ENCODE assay signal across 32 cellular contexts in genomic region chr11:92794783-92795182, GRCh38.
"Had no signal": no experiment of that assay in that cellular context is flagged by ENCODE, and none has a peak within 500 bp of the region (broad histone marks: within the 10 kb centered on the region; RNA-seq: fewer than 3 reads in every experiment).

No MANE protein-coding gene starts in this region.

- H3K4me3 ChIP-seq: ovary, psoas muscle, skin epidermis, smooth muscle cell, spleen, suprapubic skin, testis, tibial artery, transverse colon, upper lobe of right lung, uterus had no signal

- H3K4me1 ChIP-seq: parathyroid adenoma, psoas muscle, spleen, suprapubic skin, testis, tibial artery, transverse colon, upper lobe of right lung, uterus had no signal

- H3K9ac ChIP-seq: parathyroid adenoma had no signal

- H3K4me2 ChIP-seq: smooth muscle cell had no signal

- H3K9me3 ChIP-seq: ovary, psoas muscle, suprapubic skin, testis, tibial artery, transverse colon, upper lobe of right lung, uterus had no signal

- H2AFZ ChIP-seq: parathyroid adenoma had no signal

- ATAC-seq: naive thymus-derived CD4-positive, alpha-beta T cell; natural killer cell; psoas muscle; right cardiac atrium; sciatic nerve; stimulated activated memory B cell treated with anti-CD40 and anti-IgM and Interleukin-4, amounts not matched to agents 10 μg/mL and 1 μg/mL and 100 μg/mL, for 72 hours; stimulated activated naive CD8-positive, alpha-beta T cell treated with anti-CD3 and anti-CD28 coated beads, Interleukin-15, amount 100 ng/mL, for 72 hours; stimulated activated naive CD8-positive, alpha-beta T cell treated with anti-CD3 and anti-CD28 coated beads, Interleukin-15, Interleukin-2, amounts not matched to agents 100 U/mL and 50 U/mL, for 24 hours; upper lobe of right lung had no signal

- H3K27me3 Mint-ChIP-seq: progenitor cell of endocrine pancreas; stimulated activated memory B cell treated with anti-CD40 and anti-IgM and Interleukin-4, amounts not matched to agents 10 μg/mL and 1 μg/mL and 100 μg/mL, for 72 hours; stimulated activated naive CD8-positive, alpha-beta T cell treated with anti-CD3 and anti-CD28 coated beads, Interleukin-15, amount 100 ng/mL, for 72 hours; type B pancreatic cell had no signal

- H3K36me3 Mint-ChIP-seq: naive thymus-derived CD4-positive, alpha-beta T cell; natural killer cell; stimulated activated memory B cell treated with anti-CD40 and anti-IgM and Interleukin-4, amounts not matched to agents 10 μg/mL and 1 μg/mL and 100 μg/mL, for 72 hours had no signal

- H3K36me3 ChIP-seq: ovary, spleen, suprapubic skin, transverse colon, upper lobe of right lung, uterus had no signal

- H3K27ac Mint-ChIP-seq: naive thymus-derived CD4-positive, alpha-beta T cell; natural killer cell; progenitor cell of endocrine pancreas; stimulated activated memory B cell treated with anti-CD40 and anti-IgM and Interleukin-4, amounts not matched to agents 10 μg/mL and 1 μg/mL and 100 μg/mL, for 72 hours; stimulated activated naive CD8-positive, alpha-beta T cell treated with anti-CD3 and anti-CD28 coated beads, Interleukin-15, amount 100 ng/mL, for 72 hours; type B pancreatic cell had no signal

- DNase-seq: naive thymus-derived CD4-positive, alpha-beta T cell; natural killer cell; occipital lobe; ovary; posterior cingulate gyrus; psoas muscle; right cardiac atrium; spleen; stimulated activated CD4-positive, alpha-beta T cell treated with anti-CD3 and anti-CD28 coated beads, Interleukin-12 subunit alpha, Interleukin-12 subunit beta, amount 100 ng/mL, for 4 hours; stimulated activated CD4-positive, alpha-beta T cell treated with anti-CD3 and anti-CD28 coated beads, Interleukin-1b, Interleukin-23, amount 100 ng/mL, for 48 hours; stimulated activated CD4-positive, alpha-beta T cell treated with anti-CD3 and anti-CD28 coated beads, Interleukin-4, amount 100 ng/mL, for 1 hour; stimulated activated CD4-positive, alpha-beta T cell treated with anti-CD3 and anti-CD28 coated beads, Interleukin-4, amount 100 ng/mL, for 4 hours; stimulated activated CD8-positive, alpha-beta memory T cell treated with anti-CD3 and anti-CD28 coated beads, Interleukin-4, amount 100 ng/mL, for 48 hours; stimulated activated naive CD4-positive, alpha-beta T cell; stimulated activated naive CD8-positive, alpha-beta T cell treated with anti-CD3 and anti-CD28 coated beads, Interleukin-15, amount 100 ng/mL, for 72 hours; stimulated activated naive CD8-positive, alpha-beta T cell treated with anti-CD3 and anti-CD28 coated beads, Interleukin-15, Interleukin-2, amounts not matched to agents 100 U/mL and 50 U/mL, for 24 hours; substantia nigra; testis; tibial artery; transverse colon; upper lobe of right lung; uterus had no signal

- H3K4me3 Mint-ChIP-seq: naive thymus-derived CD4-positive, alpha-beta T cell; natural killer cell; nephron; neural crest cell; stimulated activated memory B cell treated with anti-CD40 and anti-IgM and Interleukin-4, amounts not matched to agents 10 μg/mL and 1 μg/mL and 100 μg/mL, for 72 hours; stimulated activated naive CD8-positive, alpha-beta T cell treated with anti-CD3 and anti-CD28 coated beads, Interleukin-15, amount 100 ng/mL, for 72 hours; type B pancreatic cell had no signal

- H3K27ac ChIP-seq: ovary, parathyroid adenoma, psoas muscle, skin epidermis, spleen, suprapubic skin, testis, tibial artery, transverse colon, upper lobe of right lung, uterus had no signal

- H3K27me3 ChIP-seq: ovary, spleen, suprapubic skin, testis, tibial artery, transverse colon, upper lobe of right lung, uterus had no signal

- H3K4me1 Mint-ChIP-seq: naive thymus-derived CD4-positive, alpha-beta T cell; natural killer cell; nephron; stimulated activated memory B cell treated with anti-CD40 and anti-IgM and Interleukin-4, amounts not matched to agents 10 μg/mL and 1 μg/mL and 100 μg/mL, for 72 hours; stimulated activated naive CD8-positive, alpha-beta T cell treated with anti-CD3 and anti-CD28 coated beads, Interleukin-15, amount 100 ng/mL, for 72 hours had no signal

- H3K9me3 Mint-ChIP-seq: nephron, type B pancreatic cell had no signal

- H3K79me2 ChIP-seq: parathyroid adenoma had no signal
